In the genomic region with DNA sequence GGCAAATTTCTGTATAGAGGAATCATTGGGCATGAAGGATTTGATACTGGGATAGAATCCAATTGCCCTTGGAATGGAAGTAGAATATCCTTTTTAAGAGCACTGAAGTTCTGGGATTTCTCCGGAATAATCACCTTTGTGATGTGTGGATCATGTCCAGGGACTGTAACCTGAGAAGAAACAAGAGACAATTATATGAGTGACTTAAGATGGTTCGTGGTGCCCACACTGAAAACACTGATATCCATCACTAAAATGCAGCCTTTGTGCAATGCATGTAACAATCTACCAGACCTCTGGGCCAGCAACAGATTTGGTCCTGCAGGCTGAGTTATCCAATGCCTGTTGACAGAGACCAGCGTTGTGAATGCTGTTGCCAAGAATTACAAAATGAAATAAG, we compare ENCODE assay signal across 10 cellular contexts.
"Had no signal": no experiment of that assay in that cellular context is flagged by ENCODE, and none has a peak within 500 bp of the region (broad histone marks: within the 10 kb centered on the region; RNA-seq: fewer than 3 reads in every experiment).

No MANE protein-coding gene starts in this region.

- ATAC-seq: activated naive CD4-positive, alpha-beta T cell treated with anti-CD3 and anti-CD28 coated beads, Interleukin-2, amount 50 U/mL, for 72 hours; sciatic nerve; stimulated activated memory B cell treated with anti-CD40 and anti-IgM and Interleukin-4, amounts not matched to agents 10 μg/mL and 1 μg/mL and 100 μg/mL, for 72 hours; upper lobe of right lung had no signal

- H3K9me3 ChIP-seq: upper lobe of right lung had no signal

- H3K4me3 ChIP-seq: upper lobe of right lung had no signal

- H3K27me3 ChIP-seq: upper lobe of right lung had no signal

- DNase-seq: activated CD4-positive, alpha-beta T cell treated with anti-CD3 and anti-CD28 coated beads, Interleukin-2, amount 50 U/mL, for 48 hours; activated gamma-delta T cell treated with Interleukin-2 at 50 U/mL for 16 hours; activated T-cell treated with anti-CD3 and anti-CD28 coated beads for 4 hours; effector memory CD4-positive, alpha-beta T cell; stimulated activated CD4-positive, alpha-beta T cell treated with anti-CD3 and anti-CD28 coated beads, Interleukin-4, amount 100 ng/mL, for 4 hours; upper lobe of right lung had no signal

- H3K4me1 ChIP-seq: parathyroid adenoma, upper lobe of right lung had no signal
